ENCODE assay signal across 1 cellular context in the genomic region with DNA sequence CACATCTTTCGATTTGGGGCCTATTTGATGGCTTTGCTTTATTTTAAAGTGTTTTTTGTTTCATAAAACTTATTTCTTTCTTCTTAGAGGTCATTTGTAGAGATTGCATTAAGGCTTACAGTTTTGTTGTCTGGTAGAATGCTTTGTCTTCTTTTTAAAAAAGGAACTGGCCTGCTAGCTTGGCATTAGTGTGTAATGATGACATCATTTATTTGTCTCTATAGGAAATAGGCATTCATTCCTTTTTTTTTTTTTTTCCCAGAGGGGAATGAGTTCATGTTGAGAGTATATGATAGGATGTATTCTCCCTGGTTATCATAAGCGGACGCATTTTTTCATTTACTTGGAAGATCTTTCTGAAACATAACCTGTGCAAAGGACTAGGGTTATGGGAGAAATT.
TF ChIP-seq lines count a peak whose summit lies in the region.

No MANE protein-coding gene starts in this region.

TF ChIP-seq in HCT116, 20 proteins besides CTCF, POLR2A, EP300 and RAD21:
- TF ChIP-seq ZFX (IDR thresholded peaks at IDR 0.05) (no peak), EGR1 (IDR thresholded peaks at IDR 0.05; ENCODE audit: low read depth) (no peak), JUND (IDR thresholded peaks at IDR 0.05) (no peak), EZH2phosphoT487 (IDR thresholded peaks at IDR 0.05; ENCODE audit: borderline replicate concordance) (no peak), ELF1 (IDR thresholded peaks at IDR 0.05; ENCODE audit: borderline replicate concordance, low read depth) (no peak), FOSL1 (IDR thresholded peaks at IDR 0.05; ENCODE audit: low read depth) (no peak), CEBPB (IDR thresholded peaks at IDR 0.05; ENCODE audit: low read depth) (no peak), TCF7L2 (IDR thresholded peaks at IDR 0.05; ENCODE audit: borderline replicate concordance, extremely low read depth, insufficient read depth, insufficient read length) (no peak), YY1 (IDR thresholded peaks at IDR 0.05; ENCODE audit: extremely low read depth, insufficient replicate concordance, low read depth, low read length) (no peak), SRF (IDR thresholded peaks at IDR 0.05; ENCODE audit: low read depth) (no peak), CBX3 (IDR thresholded peaks at IDR 0.05; ENCODE audit: low read depth) (no peak), POLR2AphosphoS5 (IDR thresholded peaks at IDR 0.05; ENCODE audit: low read depth, low read length) (no peak), SP1 (IDR thresholded peaks at IDR 0.05; ENCODE audit: low read depth) (no peak)
- TF ChIP-seq, protein P1, sequence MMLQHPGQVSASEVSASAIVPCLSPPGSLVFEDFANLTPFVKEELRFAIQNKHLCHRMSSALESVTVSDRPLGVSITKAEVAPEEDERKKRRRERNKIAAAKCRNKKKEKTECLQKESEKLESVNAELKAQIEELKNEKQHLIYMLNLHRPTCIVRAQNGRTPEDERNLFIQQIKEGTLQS (IDR thresholded peaks at IDR 0.05) = no peak
- TF ChIP-seq, protein P2, sequence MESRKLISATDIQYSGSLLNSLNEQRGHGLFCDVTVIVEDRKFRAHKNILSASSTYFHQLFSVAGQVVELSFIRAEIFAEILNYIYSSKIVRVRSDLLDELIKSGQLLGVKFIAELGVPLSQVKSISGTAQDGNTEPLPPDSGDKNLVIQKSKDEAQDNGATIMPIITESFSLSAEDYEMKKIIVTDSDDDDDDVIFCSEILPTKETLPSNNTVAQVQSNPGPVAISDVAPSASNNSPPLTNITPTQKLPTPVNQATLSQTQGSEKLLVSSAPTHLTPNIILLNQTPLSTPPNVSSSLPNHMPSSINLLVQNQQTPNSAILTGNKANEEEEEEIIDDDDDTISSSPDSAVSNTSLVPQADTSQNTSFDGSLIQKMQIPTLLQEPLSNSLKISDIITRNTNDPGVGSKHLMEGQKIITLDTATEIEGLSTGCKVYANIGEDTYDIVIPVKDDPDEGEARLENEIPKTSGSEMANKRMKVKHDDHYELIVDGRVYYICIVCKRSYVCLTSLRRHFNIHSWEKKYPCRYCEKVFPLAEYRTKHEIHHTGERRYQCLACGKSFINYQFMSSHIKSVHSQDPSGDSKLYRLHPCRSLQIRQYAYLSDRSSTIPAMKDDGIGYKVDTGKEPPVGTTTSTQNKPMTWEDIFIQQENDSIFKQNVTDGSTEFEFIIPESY (IDR thresholded peaks at IDR 0.05; ENCODE audit: extremely low read depth, insufficient replicate concordance, low read length) = no peak
- TF ChIP-seq, protein P3, sequence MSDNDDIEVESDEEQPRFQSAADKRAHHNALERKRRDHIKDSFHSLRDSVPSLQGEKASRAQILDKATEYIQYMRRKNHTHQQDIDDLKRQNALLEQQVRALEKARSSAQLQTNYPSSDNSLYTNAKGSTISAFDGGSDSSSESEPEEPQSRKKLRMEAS (IDR thresholded peaks at IDR 0.05) = no peak
- TF ChIP-seq, protein P4, sequence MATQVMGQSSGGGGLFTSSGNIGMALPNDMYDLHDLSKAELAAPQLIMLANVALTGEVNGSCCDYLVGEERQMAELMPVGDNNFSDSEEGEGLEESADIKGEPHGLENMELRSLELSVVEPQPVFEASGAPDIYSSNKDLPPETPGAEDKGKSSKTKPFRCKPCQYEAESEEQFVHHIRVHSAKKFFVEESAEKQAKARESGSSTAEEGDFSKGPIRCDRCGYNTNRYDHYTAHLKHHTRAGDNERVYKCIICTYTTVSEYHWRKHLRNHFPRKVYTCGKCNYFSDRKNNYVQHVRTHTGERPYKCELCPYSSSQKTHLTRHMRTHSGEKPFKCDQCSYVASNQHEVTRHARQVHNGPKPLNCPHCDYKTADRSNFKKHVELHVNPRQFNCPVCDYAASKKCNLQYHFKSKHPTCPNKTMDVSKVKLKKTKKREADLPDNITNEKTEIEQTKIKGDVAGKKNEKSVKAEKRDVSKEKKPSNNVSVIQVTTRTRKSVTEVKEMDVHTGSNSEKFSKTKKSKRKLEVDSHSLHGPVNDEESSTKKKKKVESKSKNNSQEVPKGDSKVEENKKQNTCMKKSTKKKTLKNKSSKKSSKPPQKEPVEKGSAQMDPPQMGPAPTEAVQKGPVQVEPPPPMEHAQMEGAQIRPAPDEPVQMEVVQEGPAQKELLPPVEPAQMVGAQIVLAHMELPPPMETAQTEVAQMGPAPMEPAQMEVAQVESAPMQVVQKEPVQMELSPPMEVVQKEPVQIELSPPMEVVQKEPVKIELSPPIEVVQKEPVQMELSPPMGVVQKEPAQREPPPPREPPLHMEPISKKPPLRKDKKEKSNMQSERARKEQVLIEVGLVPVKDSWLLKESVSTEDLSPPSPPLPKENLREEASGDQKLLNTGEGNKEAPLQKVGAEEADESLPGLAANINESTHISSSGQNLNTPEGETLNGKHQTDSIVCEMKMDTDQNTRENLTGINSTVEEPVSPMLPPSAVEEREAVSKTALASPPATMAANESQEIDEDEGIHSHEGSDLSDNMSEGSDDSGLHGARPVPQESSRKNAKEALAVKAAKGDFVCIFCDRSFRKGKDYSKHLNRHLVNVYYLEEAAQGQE (IDR thresholded peaks at IDR 0.05; ENCODE audit: low read depth) = no peak
